In genomic region chr6:37731888-37732287, GRCh38 we compare ENCODE assay signal across 9 cellular contexts. TPM values are rescaled to one million over a fixed set of nuclear protein-coding genes. Genes with fewer than 3 reads are reported as not detected.
A peak's percentile ranks its signal among the peaks of the same experiment; 100 is the strongest.
DNase-seq lines count a peak whose midpoint lies in the region; ATAC-seq, FAIRE-seq and TF ChIP-seq lines count a peak whose summit lies in the region.
"Had no signal": no experiment of that assay in that cellular context is flagged by ENCODE, and none has a peak within 500 bp of the region (broad histone marks: within the 10 kb centered on the region; RNA-seq: fewer than 3 reads in every experiment).

No MANE protein-coding gene starts in this region.

- H3K4me3 ChIP-seq in GM23338, result no peak overlapping the region
- no peak overlapping the region for H3K4me3 ChIP-seq in K562
- H3K4me3 ChIP-seq in stomach, result no peak overlapping the region

- H3K9me2 ChIP-seq in GM23338 (ENCODE audit: insufficient read depth), result no peaks in the 10 kb centered on the region

- no peak overlapping the region for H3K27ac ChIP-seq in GM23338 (ENCODE audit: low read depth)
- no peak overlapping the region for H3K27ac ChIP-seq in K562 (ENCODE audit: extremely low read depth, low read depth, low read length)
- no peak overlapping the region for H3K27ac ChIP-seq in stomach

- ATAC-seq in GM23338 (peak; percentile 64), K562 (peak; percentile 96)

- CTCF ChIA-PET in K562 (lab: Yijun Ruan, JAX; ENCODE audit: low intra/inter-chr PET ratio), result no interaction called here

- 0% methylated on average over 6 of the region's 6 CpGs for WGBS in K562 (ENCODE audit: insufficient coverage, low coverage, missing lambda C conversion rate)
- WGBS in stomach, 5 donors, result 32 to 63% (median 46%) methylated on average over 6 of the region's 6 CpGs

- TF ChIP-seq CTCF in GM23338 (conservative IDR thresholded peaks at IDR 0.05; ENCODE audit: low read depth in 2 of 2) (no peak), K562 (IDR thresholded peaks at IDR 0.05 in 2 of 3, conservative IDR thresholded peaks at IDR 0.05 in 1 of 3; ENCODE audit: insufficient read depth in 2 of 3, low read depth in 1 of 3, low read length in 3 of 3) (no peak), stomach (IDR thresholded peaks at IDR 0.05) (no peak)

- H3K27me3 ChIP-seq in GM23338 (ENCODE audit: insufficient read depth), result no peaks in the 10 kb centered on the region
- peaks cover 21 to 45% of the 10 kb centered on the region in 2 experiments for H3K27me3 ChIP-seq in K562 (ENCODE audit: control insufficient read depth in 2 of 2, insufficient read depth in 2 of 2, low read length in 2 of 2)
- no peaks in the 10 kb centered on the region for H3K27me3 ChIP-seq in stomach

- intact Hi-C loops in K562 (cut with micrococcal nuclease) (no loop called here), stomach (cut with DNase I; ENCODE audit: low total_unique reads) (no loop called here)

- TF ChIP-seq POLR2A in K562 (conservative IDR thresholded peaks at IDR 0.05) (no peak), stomach (IDR thresholded peaks at IDR 0.05) (no peak)

- H3K9me3 ChIP-seq in K562 (replicated peaks; ENCODE audit: control insufficient read depth, insufficient read depth, low read depth, low read length) (no peaks in the 10 kb centered on the region), stomach (no peaks in the 10 kb centered on the region)

- no peaks in the 10 kb centered on the region; the same call in 2 of the 3 replicates for H3K9me3 Mint-ChIP-seq in GM23338
- H3K9me3 Mint-ChIP-seq: activated naive CD4-positive, alpha-beta T cell treated with anti-CD3 and anti-CD28 coated beads, Interleukin-2, amount 50 U/mL, for 72 hours had no signal

- H3K79me2 ChIP-seq in GM23338 (replicated peaks; ENCODE audit: insufficient read depth), result no peaks in the 10 kb centered on the region
- no peaks in the 10 kb centered on the region for H3K79me2 ChIP-seq in K562 (ENCODE audit: control insufficient read depth, insufficient read depth, low read length)

- BruUV-seq in K562 (replicated peaks; lab: Mats Ljungman, UMichigan), result no TSS peak

- H2AFZ ChIP-seq in GM23338 (peak overlapping the region; percentile 38; the same call in 1 of the 2 replicates), K562 (ENCODE audit: low read depth, low read length) (peak overlapping the region; percentile 29)

- H3K36me3 ChIP-seq in GM23338 (ENCODE audit: insufficient read depth) (no peaks in the 10 kb centered on the region), K562 (ENCODE audit: control insufficient read depth, insufficient read depth, low read length) (no peaks in the 10 kb centered on the region), stomach (no peaks in the 10 kb centered on the region)

- H3K9ac ChIP-seq in K562 (ENCODE audit: insufficient read depth in 1 of 2, low read depth in 2 of 2, low read length in 2 of 2), result no peak overlapping the region; a peak in 1 of 4 replicates

- FAIRE-seq in K562 (lab: Jason Lieb, UNC), result peak; percentile 94

- no peak for TF ChIP-seq RAD21 in K562 (CRISPR knock-in tag; conservative IDR thresholded peaks at IDR 0.05 in 1 of 2, IDR thresholded peaks at IDR 0.05 in 1 of 2)

- TF ChIP-seq EP300 in K562 (IDR thresholded peaks at IDR 0.05; ENCODE audit: low read length) (no peak), stomach (IDR thresholded peaks at IDR 0.05) (no peak)

- H3K4me3 Mint-ChIP-seq in GM23338, result no peak overlapping the region

- H4K20me1 ChIP-seq in GM23338 (replicated peaks; ENCODE audit: insufficient read depth) (no peaks in the 10 kb centered on the region), K562 (replicated peaks; ENCODE audit: control insufficient read depth, insufficient read depth, low read length) (peaks cover 8% of the 10 kb centered on the region; the same call in 1 of the 2 replicates)

- H3K4me1 ChIP-seq in GM23338 (ENCODE audit: insufficient read depth), result no peaks in the 10 kb centered on the region
- peaks cover 0 to 5% of the 10 kb centered on the region in 2 experiments; a peak in 3 of 5 replicates for H3K4me1 ChIP-seq in K562 (replicated peaks in 1 of 2; ENCODE audit: control insufficient read depth in 2 of 2, insufficient read depth in 2 of 2, low read length in 2 of 2)
- H3K4me1 ChIP-seq in stomach, result no peaks in the 10 kb centered on the region

- H3K4me2 ChIP-seq in GM23338, result no peak overlapping the region
- H3K4me2 ChIP-seq in K562 (ENCODE audit: insufficient read depth, low read length), result no peak overlapping the region

- POLR2A ChIA-PET in K562 (lab: Yijun Ruan, JAX), result interaction anchor here (0.6 to 1.6 kb wide), 4 partner anchors 10 to 306 kb away, joined by 3 to 6 read pairs (median 4); no protein-coding TSS in a partner anchor

- H3K27me3 Mint-ChIP-seq in GM23338 (ENCODE audit: insufficient read depth, low read depth, poor library complexity), result peaks cover 10% of the 10 kb centered on the region

- peaks cover 14% of the 10 kb centered on the region for H3K4me1 Mint-ChIP-seq in GM23338

- H3K27ac Mint-ChIP-seq in GM23338, result no peak overlapping the region
- H3K27ac Mint-ChIP-seq: activated naive CD4-positive, alpha-beta T cell treated with anti-CD3 and anti-CD28 coated beads, Interleukin-2, amount 50 U/mL, for 72 hours had no signal

- DNase-seq in COLO829 (ENCODE audit: low spot score) (peak; percentile 56), GM23338 (ENCODE audit: low spot score) (no peak), SW480 (ENCODE audit: low spot score) (peak; percentile 42), K562 (ENCODE audit: extremely low read depth in 1 of 4, low spot score in 3 of 4) (peak; percentile 78 to 83 (median 82)), stomach (peak; percentile 68), 8988T (no peak), mesenteric fat pad (ENCODE audit: low spot score) (no peak), GOT3 (lab: John Stamatoyannopoulos, UW) (no peak)

- in situ Hi-C loops in K562 (cut with MboI), result no loop called here

- no peaks in the 10 kb centered on the region for H3F3A ChIP-seq in GM23338 (replicated peaks; ENCODE audit: low read depth)

- no peaks in the 10 kb centered on the region; the same call in 2 of the 3 replicates for H3K36me3 Mint-ChIP-seq in GM23338 (ENCODE audit: low read depth)
- H3K36me3 Mint-ChIP-seq: activated naive CD4-positive, alpha-beta T cell treated with anti-CD3 and anti-CD28 coated beads, Interleukin-2, amount 50 U/mL, for 72 hours had no signal

- H3K9me1 ChIP-seq in K562 (ENCODE audit: control insufficient read depth, insufficient read depth, low read length), result no peaks in the 10 kb centered on the region

TF ChIP-seq in GM23338, 12 proteins besides CTCF, POLR2A, EP300 and RAD21 (continues in another document):
- TF ChIP-seq ZNF331 (CRISPR knock-in tag; IDR thresholded peaks at IDR 0.05; ENCODE audit: low read depth) (no peak), STAT1 (IDR thresholded peaks at IDR 0.05; ENCODE audit: unreplicated experiment) (no peak)

TF ChIP-seq in K562, 482 proteins besides CTCF, POLR2A, EP300 and RAD21 (continues in another document):
- peak; percentile 66 for TF ChIP-seq RBM25 (IDR thresholded peaks at IDR 0.05; ENCODE audit: low read depth, low read length, severe bottlenecking)
- peak; percentile 27; the same call in 1 of the 2 replicates for TF ChIP-seq HDAC2 (IDR thresholded peaks at IDR 0.05)
- no peak for TF ChIP-seq ZNF354B (CRISPR knock-in tag; IDR thresholded peaks at IDR 0.05)
- peak; percentile 71; the same call in 1 of the 2 replicates for TF ChIP-seq BCOR (IDR thresholded peaks at IDR 0.05)
- TF ChIP-seq EGR1 (conservative IDR thresholded peaks at IDR 0.05), result peak; percentile 73
- peak; percentile 14 to 59; a peak in 2 of 4 replicates for TF ChIP-seq RCOR1 (IDR thresholded peaks at IDR 0.05; ENCODE audit: borderline replicate concordance in 1 of 2, low read depth in 2 of 2, low read length in 2 of 2)
- no peak for TF ChIP-seq NR2C2 (CRISPR knock-in tag; IDR thresholded peaks at IDR 0.05)
- no peak for TF ChIP-seq NR2C2 (tag; IDR thresholded peaks at IDR 0.05)
- no peak for TF ChIP-seq ZNF511 (CRISPR knock-in tag; IDR thresholded peaks at IDR 0.05)

RNA-seq across cellular contexts. Expression of gene MDGA1, which starts 34.2 kb away (rescaled TPM):
- 0.42 and 0.74 TPM in 2 replicates for total RNA-seq in GM23338 (2014; rRNA removed; shearing (Covaris generic))
- polyA plus RNA-seq in GM23338 (2016; fragmentation: Nextera tagmentation; extraction: Ambion mirVana) (0.26 and 1.1 TPM in 2 replicates), K562 (2011; rRNA removed) (0.34 and 2.1 TPM in 2 replicates), K562 (2014; fragmentation: Illumina TruSeq; extraction: Trizol) (0.73 and 1.3 TPM in 2 replicates), K562 (2014; fragmentation: Nextera tagmentation; extraction: Ambion mirVana) (under 1 TPM; 0.18 to 0.31 TPM), K562 (2014; rRNA removed) (1.4 and 2.0 TPM in 2 replicates), stomach (1 to 10 TPM in 1 of 3 donors, under 1 TPM in 2; 0.46 to 1.1 (median 0.68) TPM)
- 3.1 and 9.7 TPM in 2 replicates for total RNA-seq in K562 (2011; cell fraction: chromatin; rRNA removed; ENCODE audit: low replicate concordance)
- total RNA-seq in K562 (2011; cell fraction: nucleolus; rRNA removed), result 2.6 and 5.3 TPM in 2 replicates
- total RNA-seq in K562 (2011; cell fraction: nucleoplasm; rRNA removed), result 3.7 and 6.1 TPM in 2 replicates
- total RNA-seq in K562 (2014; rRNA removed) (0.50 and 0.57 TPM in 2 replicates), K562 (2014; rRNA removed; fragmentation: Illumina TruSeq; extraction: Trizol) (0.62 and 0.83 TPM in 2 replicates), K562 (2015; rRNA removed; fragmentation: Illumina TruSeq; extraction: Trizol) (0.14 and 0.49 TPM in 2 replicates), K562 (2021) (2.2 and 3.2 TPM in 2 replicates), stomach (1 to 10 TPM in 4 of 5 donors, under 1 TPM in 1; 0.58 to 4.5 (median 2.9) TPM), mesenteric fat pad (4.0 TPM)
- polyA plus RNA-seq in K562 (2011; cell fraction: cytosol; rRNA removed), result 0.37 and 4.5 TPM in 2 replicates
- 0.86 and 9.4 TPM in 2 replicates for polyA plus RNA-seq in K562 (2011; cell fraction: nucleus; rRNA removed)
- 0.86 and 2.0 TPM in 2 replicates for polyA plus RNA-seq in K562 (2012)
- 0.33 and 2.5 TPM in 2 replicates for polyA minus RNA-seq in K562 (2011; rRNA and poly(A)+ RNA removed)
- 1.6 TPM in 1 of 2 replicates, not detected in the other for polyA minus RNA-seq in K562 (2011; cell fraction: cytosol; rRNA and poly(A)+ RNA removed)
- polyA minus RNA-seq in K562 (2011; cell fraction: nucleus; rRNA and poly(A)+ RNA removed), result 0.56 and 3.8 TPM in 2 replicates

Comparison
In these comparisons a context has a peak if more than half of its experiments do, and no peak if none do; other contexts are left out.
1. DNase-seq: peak in COLO829 (single experiment), SW480 (single experiment), K562 (4 of 4) and stomach (single experiment); none in GM23338 (single experiment), 8988T (single experiment), mesenteric fat pad (single experiment) and GOT3 (single experiment).